11 cellular contexts compared by ENCODE assay signal in the genomic region with DNA sequence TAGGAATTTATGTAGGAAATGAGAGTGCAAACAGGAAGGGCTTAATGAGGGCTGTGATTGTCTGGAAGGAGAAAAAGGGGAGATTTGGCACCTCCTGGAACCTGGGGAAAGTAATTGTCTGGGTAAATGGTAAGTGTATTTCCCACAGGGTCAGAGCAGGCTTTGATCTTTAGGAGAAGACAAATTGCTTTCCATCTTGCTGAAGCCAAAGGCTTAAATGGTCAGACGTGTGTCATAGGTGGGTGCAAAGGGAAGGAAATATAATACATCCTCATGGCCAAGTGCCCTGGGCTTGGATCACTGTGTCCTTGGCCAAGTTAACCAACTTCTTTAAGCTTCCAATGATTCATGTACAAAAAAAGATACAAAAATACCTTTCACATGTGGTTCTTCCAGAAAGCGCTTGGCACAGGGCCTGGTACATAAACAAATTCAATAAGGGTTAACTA. TPM values are rescaled to one million over a fixed set of nuclear protein-coding genes. Genes with fewer than 3 reads are reported as not detected.
DNase-seq lines count a peak whose midpoint lies in the region; ATAC-seq and TF ChIP-seq lines count a peak whose summit lies in the region.
"Had no signal": no experiment of that assay in that cellular context is flagged by ENCODE, and none has a peak within 500 bp of the region (broad histone marks: within the 10 kb centered on the region; RNA-seq: fewer than 3 reads in every experiment).

No MANE protein-coding gene starts in this region.

- no peak for ATAC-seq in activated CD4-positive, alpha-beta T cell treated with anti-CD3 and anti-CD28 coated beads for 36 hours
- no peak for ATAC-seq in WTC11

- peaks cover 22% of the 10 kb centered on the region for H3K4me1 Mint-ChIP-seq in activated CD4-positive, alpha-beta T cell treated with anti-CD3 and anti-CD28 coated beads, Interleukin-2, amount 10 ng/mL, durations not matched to agents 7 days and 5 days
- H3K4me1 Mint-ChIP-seq in activated CD4-positive, alpha-beta T cell treated with anti-CD3 and anti-CD28 coated beads for 36 hours = peaks cover 12% of the 10 kb centered on the region
- H3K4me1 Mint-ChIP-seq in WTC11 = peaks cover 28% of the 10 kb centered on the region

- no peak overlapping the region for H3K4me3 ChIP-seq in adipocyte (ENCODE audit: low read length)
- H3K4me3 ChIP-seq in suprapubic skin = no peak overlapping the region

- WGBS in suprapubic skin = 45% methylated on average over 2 of the region's 2 CpGs

- H3K27me3 ChIP-seq in adipocyte (replicated peaks; ENCODE audit: control insufficient read depth, insufficient read depth, low read length) (no peaks in the 10 kb centered on the region), suprapubic skin (no peaks in the 10 kb centered on the region)

- intact Hi-C loops in activated CD4-positive, alpha-beta T cell treated with anti-CD3 and anti-CD28 coated beads for 36 hours (cut with DNase I, micrococcal nuclease) = no loop called here

- TF ChIP-seq CTCF in suprapubic skin (IDR thresholded peaks at IDR 0.05) (no peak), WTC11 (IDR thresholded peaks at IDR 0.05) (no peak)

- no peak for TF ChIP-seq POLR2A in suprapubic skin (IDR thresholded peaks at IDR 0.05)

- H3K4me3 Mint-ChIP-seq in activated CD4-positive, alpha-beta T cell treated with anti-CD3 and anti-CD28 coated beads, Interleukin-2, amount 10 ng/mL, durations not matched to agents 7 days and 5 days = peak overlapping the region; percentile 9
- no peak overlapping the region for H3K4me3 Mint-ChIP-seq in activated CD4-positive, alpha-beta T cell treated with anti-CD3 and anti-CD28 coated beads for 36 hours
- H3K4me3 Mint-ChIP-seq in WTC11 = no peak overlapping the region

- H3K27ac ChIP-seq in suprapubic skin = peak overlapping the region; percentile 61

- H3K9me3 ChIP-seq in adipocyte (ENCODE audit: control insufficient read depth, low read length) (peaks cover 5% of the 10 kb centered on the region), suprapubic skin (no peaks in the 10 kb centered on the region)

- no peak overlapping the region for H3K27ac Mint-ChIP-seq in activated CD4-positive, alpha-beta T cell treated with anti-CD3 and anti-CD28 coated beads, Interleukin-2, amount 10 ng/mL, durations not matched to agents 7 days and 5 days
- H3K27ac Mint-ChIP-seq in activated CD4-positive, alpha-beta T cell treated with anti-CD3 and anti-CD28 coated beads for 36 hours = no peak overlapping the region
- no peak overlapping the region for H3K27ac Mint-ChIP-seq in WTC11
- H3K27ac Mint-ChIP-seq: activated B cell treated with CpG ODN at 0.5 μM for 24 hours had no signal

- CTCF ChIA-PET in activated CD4-positive, alpha-beta T cell treated with anti-CD3 and anti-CD28 coated beads, Interleukin-2, amount 10 ng/mL, durations not matched to agents 7 days and 5 days (lab: Charles Lee) = interaction anchor here (1.3 kb wide), 1 partner anchor 106 kb away, joined by 3 read pairs; no protein-coding TSS in a partner anchor
- CTCF ChIA-PET in activated CD4-positive, alpha-beta T cell treated with anti-CD3 and anti-CD28 coated beads for 36 hours (lab: Charles Lee) = interaction anchor here (0.9 to 1.6 kb wide), 3 partner anchors 11 to 228 kb away, joined by 3 to 5 read pairs (median 3); no protein-coding TSS in a partner anchor
- CTCF ChIA-PET in WTC11 (lab: Charles Lee) = interaction anchor here (1.4 kb wide), 1 partner anchor 19 kb away, joined by 3 read pairs; no protein-coding TSS in a partner anchor

- no peak for TF ChIP-seq EP300 in suprapubic skin (IDR thresholded peaks at IDR 0.05)

- H3K9me3 Mint-ChIP-seq in activated CD4-positive, alpha-beta T cell treated with anti-CD3 and anti-CD28 coated beads, Interleukin-2, amount 10 ng/mL, durations not matched to agents 7 days and 5 days = no peaks in the 10 kb centered on the region
- no peaks in the 10 kb centered on the region for H3K9me3 Mint-ChIP-seq in activated CD4-positive, alpha-beta T cell treated with anti-CD3 and anti-CD28 coated beads for 36 hours (ENCODE audit: low read depth)
- peaks cover 9% of the 10 kb centered on the region; the same call in 1 of the 2 replicates for H3K9me3 Mint-ChIP-seq in WTC11
- H3K9me3 Mint-ChIP-seq: activated B cell treated with CpG ODN at 0.5 μM for 24 hours had no signal

- H3K4me1 ChIP-seq in adipocyte (ENCODE audit: control insufficient read depth, insufficient read depth, low read length) = peaks cover 19% of the 10 kb centered on the region
- peaks cover 28% of the 10 kb centered on the region for H3K4me1 ChIP-seq in suprapubic skin

- H3K36me3 Mint-ChIP-seq in activated CD4-positive, alpha-beta T cell treated with anti-CD3 and anti-CD28 coated beads, Interleukin-2, amount 10 ng/mL, durations not matched to agents 7 days and 5 days (ENCODE audit: low read depth) = no peaks in the 10 kb centered on the region
- H3K36me3 Mint-ChIP-seq in activated CD4-positive, alpha-beta T cell treated with anti-CD3 and anti-CD28 coated beads for 36 hours (ENCODE audit: low read depth) = no peaks in the 10 kb centered on the region
- H3K36me3 Mint-ChIP-seq in WTC11 = peaks cover 10% of the 10 kb centered on the region

- no peak for DNase-seq in activated CD4-positive, alpha-beta T cell treated with anti-CD3 and anti-CD28 coated beads, Interleukin-2, amount 10 ng/mL, durations not matched to agents 7 days and 5 days
- DNase-seq in activated CD4-positive, alpha-beta T cell treated with anti-CD3 and anti-CD28 coated beads for 36 hours = no peak
- DNase-seq in adipocyte (ENCODE audit: low read depth) (peak; percentile 51), glomerular endothelial cell (ENCODE audit: extremely low read depth, low read depth, low spot score) (peak; percentile 88), suprapubic skin (ENCODE audit: low spot score in 2 of 2) (no peak), WTC11 (ENCODE audit: low spot score) (no peak), AML-193 (lab: John Stamatoyannopoulos, UW) (no peak), DMS53 (lab: John Stamatoyannopoulos, UW) (no peak)
- DNase-seq: activated B cell treated with CpG ODN at 0.5 μM for 24 hours, amniotic stem cell had no signal

- peak overlapping the region; percentile 73 for H3K9ac ChIP-seq in adipocyte (ENCODE audit: low read length)

- POLR2A ChIA-PET in activated CD4-positive, alpha-beta T cell treated with anti-CD3 and anti-CD28 coated beads, Interleukin-2, amount 10 ng/mL, durations not matched to agents 7 days and 5 days (lab: Charles Lee) = no interaction called here
- POLR2A ChIA-PET in activated CD4-positive, alpha-beta T cell treated with anti-CD3 and anti-CD28 coated beads for 36 hours (lab: Charles Lee) = no interaction called here
- POLR2A ChIA-PET in WTC11 (lab: Charles Lee) = no interaction called here

- peaks cover 8% of the 10 kb centered on the region for H3K27me3 Mint-ChIP-seq in activated CD4-positive, alpha-beta T cell treated with anti-CD3 and anti-CD28 coated beads, Interleukin-2, amount 10 ng/mL, durations not matched to agents 7 days and 5 days
- peaks cover 2% of the 10 kb centered on the region for H3K27me3 Mint-ChIP-seq in activated CD4-positive, alpha-beta T cell treated with anti-CD3 and anti-CD28 coated beads for 36 hours
- H3K27me3 Mint-ChIP-seq in WTC11 (ENCODE audit: low read depth) = peaks cover 12% of the 10 kb centered on the region

- H3K36me3 ChIP-seq in adipocyte (ENCODE audit: control insufficient read depth, insufficient read depth, low read length, severe bottlenecking) = no peaks in the 10 kb centered on the region
- no peaks in the 10 kb centered on the region for H3K36me3 ChIP-seq in suprapubic skin

TF ChIP-seq in WTC11, 78 proteins besides CTCF, POLR2A, EP300 and RAD21 (continues in another document):
- TF ChIP-seq HMGA2 (CRISPR knock-in tag; IDR thresholded peaks at IDR 0.05) (no peak), ATF1 (CRISPR knock-in tag; IDR thresholded peaks at IDR 0.05) (no peak)
- TF ChIP-seq, protein P1, sequence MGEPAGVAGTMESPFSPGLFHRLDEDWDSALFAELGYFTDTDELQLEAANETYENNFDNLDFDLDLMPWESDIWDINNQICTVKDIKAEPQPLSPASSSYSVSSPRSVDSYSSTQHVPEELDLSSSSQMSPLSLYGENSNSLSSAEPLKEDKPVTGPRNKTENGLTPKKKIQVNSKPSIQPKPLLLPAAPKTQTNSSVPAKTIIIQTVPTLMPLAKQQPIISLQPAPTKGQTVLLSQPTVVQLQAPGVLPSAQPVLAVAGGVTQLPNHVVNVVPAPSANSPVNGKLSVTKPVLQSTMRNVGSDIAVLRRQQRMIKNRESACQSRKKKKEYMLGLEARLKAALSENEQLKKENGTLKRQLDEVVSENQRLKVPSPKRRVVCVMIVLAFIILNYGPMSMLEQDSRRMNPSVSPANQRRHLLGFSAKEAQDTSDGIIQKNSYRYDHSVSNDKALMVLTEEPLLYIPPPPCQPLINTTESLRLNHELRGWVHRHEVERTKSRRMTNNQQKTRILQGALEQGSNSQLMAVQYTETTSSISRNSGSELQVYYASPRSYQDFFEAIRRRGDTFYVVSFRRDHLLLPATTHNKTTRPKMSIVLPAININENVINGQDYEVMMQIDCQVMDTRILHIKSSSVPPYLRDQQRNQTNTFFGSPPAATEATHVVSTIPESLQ (CRISPR knock-in tag; IDR thresholded peaks at IDR 0.05) = no peak

RNA-seq across cellular contexts. Expression of gene DUSP23, which starts 1.3 kb away (rescaled TPM):
- 10 to 100 TPM; 22.9 to 23.8 TPM for total RNA-seq in activated CD4-positive, alpha-beta T cell treated with anti-CD3 and anti-CD28 coated beads, Interleukin-2, amount 10 ng/mL, durations not matched to agents 7 days and 5 days
- 10 to 100 TPM; 23.9 to 26.8 TPM for total RNA-seq in activated CD4-positive, alpha-beta T cell treated with anti-CD3 and anti-CD28 coated beads for 36 hours
- total RNA-seq in glomerular endothelial cell (28.5 and 40.3 TPM in 2 replicates), suprapubic skin (10 to 100 TPM; 39.6 to 89.6 (median 75.0) TPM), WTC11 (2021) (35.2 to 52.1 TPM (median 47.5 TPM) in 3 replicates)

RNA-seq across cellular contexts. Expression of gene FCRL6, which starts 22.7 kb away (rescaled TPM):
- total RNA-seq in activated CD4-positive, alpha-beta T cell treated with anti-CD3 and anti-CD28 coated beads, Interleukin-2, amount 10 ng/mL, durations not matched to agents 7 days and 5 days = under 1 TPM in 1 of 2 experiments, not detected in 1; 0.15 TPM
- total RNA-seq in activated CD4-positive, alpha-beta T cell treated with anti-CD3 and anti-CD28 coated beads for 36 hours = not detected
- total RNA-seq in glomerular endothelial cell (not detected in 2 replicates), suprapubic skin (under 1 TPM in 1 of 4 donors, not detected in 3; 0.49 TPM), WTC11 (2021) (not detected in 3 replicates)
- total RNA-seq: activated B cell treated with CpG ODN at 0.5 μM for 24 hours, osteocyte had no signal

RNA-seq across cellular contexts. Expression of gene SLAMF8, which starts 47.2 kb away (rescaled TPM):
- total RNA-seq in activated CD4-positive, alpha-beta T cell treated with anti-CD3 and anti-CD28 coated beads, Interleukin-2, amount 10 ng/mL, durations not matched to agents 7 days and 5 days = under 1 TPM; 0.47 to 0.89 TPM
- under 1 TPM; 0.39 to 0.70 TPM for total RNA-seq in activated CD4-positive, alpha-beta T cell treated with anti-CD3 and anti-CD28 coated beads for 36 hours
- total RNA-seq in glomerular endothelial cell (not detected in 2 replicates), suprapubic skin (1 to 10 TPM; 2.7 to 5.5 (median 3.9) TPM), WTC11 (2021) (0.07 TPM in 1 of 3 replicates, not detected in the others)
- total RNA-seq: osteocyte had no signal

Comparison
In these comparisons a context has a peak if more than half of its experiments do, and no peak if none do; other contexts are left out.
1. DNase-seq: peak in adipocyte (single experiment) and glomerular endothelial cell (single experiment); none in activated CD4-positive, alpha-beta T cell treated with anti-CD3 and anti-CD28 coated beads, Interleukin-2, amount 10 ng/mL, durations not matched to agents 7 days and 5 days (single experiment), activated CD4-positive, alpha-beta T cell treated with anti-CD3 and anti-CD28 coated beads for 36 hours (single experiment), suprapubic skin (0 of 2), WTC11 (single experiment), AML-193 (0 of 2) and DMS53 (single experiment).